Comparison of ENCODE assay signal across 16 cellular contexts in the genomic region with DNA sequence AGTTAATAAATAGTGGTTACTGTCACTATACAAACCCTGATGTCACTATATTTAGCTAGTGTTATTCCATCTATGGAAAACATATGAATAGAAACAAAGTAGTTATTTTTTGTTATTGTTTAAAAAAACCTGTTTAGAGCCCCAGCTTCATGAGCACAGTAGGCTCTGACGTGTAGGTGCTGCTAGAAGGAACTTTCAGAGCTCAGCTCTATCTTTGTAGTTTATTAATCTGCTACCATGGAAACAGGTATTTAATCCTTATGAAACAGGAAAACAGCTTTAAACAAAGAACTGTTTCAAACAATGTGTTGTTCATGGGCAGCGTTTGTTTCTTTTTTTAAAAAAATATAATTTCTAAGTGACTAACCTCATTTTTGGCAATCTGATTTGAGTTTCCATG.
A peak's percentile ranks its signal among the peaks of the same experiment; 100 is the strongest.
DNase-seq lines count a peak whose midpoint lies in the region; ATAC-seq and TF ChIP-seq lines count a peak whose summit lies in the region.
"Had no signal": no experiment of that assay in that cellular context is flagged by ENCODE, and none has a peak within 500 bp of the region (broad histone marks: within the 10 kb centered on the region; RNA-seq: fewer than 3 reads in every experiment).

No MANE protein-coding gene starts in this region.

- ATAC-seq in body of pancreas: peak; percentile 52
- ATAC-seq: GM12878, HepG2 had no signal

- H3K56ac ChIP-seq in H9 (ENCODE audit: insufficient read length, low read depth, low read length): no peak overlapping the region

- H2AK5ac ChIP-seq in H9 (ENCODE audit: insufficient read length, low read length): no peak overlapping the region

- no peaks in the 10 kb centered on the region for H3K23me2 ChIP-seq in H9 (ENCODE audit: insufficient read length, low read depth, low read length, poor library complexity, severe bottlenecking)

- intact Hi-C loops in body of pancreas (cut with DNase I): no loop called here

- H3K79me1 ChIP-seq in H9 (ENCODE audit: insufficient read depth, low read depth, low read length, poor library complexity, severe bottlenecking): no peaks in the 10 kb centered on the region

- H3K4me1 Mint-ChIP-seq in nephron (peaks cover 25% of the 10 kb centered on the region), H9 (peaks cover 9 to 10% of the 10 kb centered on the region in 2 experiments)
- H3K4me1 Mint-ChIP-seq: CD8-positive, alpha-beta memory T cell had no signal

- H2BK20ac ChIP-seq in H9 (ENCODE audit: low read depth, low read length, poor library complexity, severe bottlenecking): no peak overlapping the region

- no peaks in the 10 kb centered on the region for H3K27me3 ChIP-seq in body of pancreas
- H3K27me3 ChIP-seq in H9 (ENCODE audit: insufficient read depth, low read length): no peaks in the 10 kb centered on the region
- H3K27me3 ChIP-seq: BLaER1 had no signal

- H3K4me3 Mint-ChIP-seq in nephron (no peak overlapping the region), H9 (no peak overlapping the region)
- H3K4me3 Mint-ChIP-seq: CD8-positive, alpha-beta memory T cell had no signal

- no peak overlapping the region for H2BK120ac ChIP-seq in H9 (ENCODE audit: low read depth, low read length, poor library complexity, severe bottlenecking)

- no peak overlapping the region for H3K4me2 ChIP-seq in H9 (ENCODE audit: insufficient read depth, insufficient read length, low read length)
- H3K4me2 ChIP-seq: BLaER1 had no signal

- no peak overlapping the region for H3T11ph ChIP-seq in H9 (ENCODE audit: low read length)

- no peak overlapping the region for H2BK5ac ChIP-seq in H9 (ENCODE audit: insufficient read length, low read length)

- no peak overlapping the region for H3K4ac ChIP-seq in H9 (ENCODE audit: low read depth, low read length)

- no peak for TF ChIP-seq POLR2A in body of pancreas (IDR thresholded peaks at IDR 0.05)

- no peak overlapping the region for H3K18ac ChIP-seq in H9 (ENCODE audit: insufficient read length, low read depth, low read length)

- H4K91ac ChIP-seq in H9 (ENCODE audit: insufficient read length, low read depth, low read length): no peak overlapping the region

- H3K4me1 ChIP-seq in body of pancreas (no peaks in the 10 kb centered on the region), H9 (ENCODE audit: insufficient read depth, low read length) (no peaks in the 10 kb centered on the region)
- H3K4me1 ChIP-seq: BLaER1, Caco-2 had no signal

- DNase-seq in NCI-H748 (lab: John Stamatoyannopoulos, UW; ENCODE audit: unreplicated experiment) (peak; percentile 23), NCI-H748 treated with DMSO at 0.1 percent for 48 hours (lab: John Stamatoyannopoulos, UW) (no peak), body of pancreas (no peak), islet precursor cell (no peak), H9 (no peak), DMS79 (lab: John Stamatoyannopoulos, UW) (no peak)
- DNase-seq: Caco-2; CD8-positive, alpha-beta memory T cell; DMS 273 treated with DMSO at 0.1 percent for 48 hours; GOT3 had no signal

- WGBS in body of pancreas, 2 donors: 33 to 34% methylated on average over 2 of the region's 2 CpGs
- no CpG with 5 or more reads among the region's 2 CpGs for WGBS in H9 (ENCODE audit: extremely low coverage, insufficient read length, low lambda C conversion rate)

- peak overlapping the region in 1 of 4 donors; percentile 28 for H3K27ac ChIP-seq in body of pancreas
- no peak overlapping the region for H3K27ac ChIP-seq in H9 (ENCODE audit: insufficient read length, low read depth, low read length)
- H3K27ac ChIP-seq: 22Rv1, BLaER1 had no signal

- TF ChIP-seq CTCF in body of pancreas (IDR thresholded peaks at IDR 0.05): no peak
- TF ChIP-seq CTCF in nephron (IDR thresholded peaks at IDR 0.05; ENCODE audit: unreplicated experiment in 3 of 3): no peak
- no peak for TF ChIP-seq CTCF in H9 (conservative IDR thresholded peaks at IDR 0.05)

- H3K36me3 Mint-ChIP-seq in nephron (ENCODE audit: low read depth) (no peaks in the 10 kb centered on the region), H9 (ENCODE audit: insufficient read depth in 1 of 3, low read depth in 3 of 3) (peaks cover 0 to 9% (median 2%) of the 10 kb centered on the region in 3 experiments; a peak in 5 of 7 replicates)
- H3K36me3 Mint-ChIP-seq: CD8-positive, alpha-beta memory T cell had no signal

- H4K20me1 ChIP-seq in H9 (ENCODE audit: control insufficient read depth, insufficient read depth, insufficient read length): no peaks in the 10 kb centered on the region
- H4K20me1 ChIP-seq: BLaER1 had no signal

- H4K8ac ChIP-seq in H9 (replicated peaks; ENCODE audit: insufficient read length, low read depth, low read length): no peak overlapping the region

- no peaks in the 10 kb centered on the region for H3K9me3 Mint-ChIP-seq in nephron
- peaks cover 0 to 3% of the 10 kb centered on the region in 2 experiments; a peak in 1 of 5 replicates for H3K9me3 Mint-ChIP-seq in H9
- H3K9me3 Mint-ChIP-seq: CD8-positive, alpha-beta memory T cell had no signal

- no peak overlapping the region for H2BK15ac ChIP-seq in H9 (ENCODE audit: low read depth, low read length)

- no peak overlapping the region for H3K9ac ChIP-seq in H9 (ENCODE audit: extremely low read depth, insufficient read length, low read length)
- H3K9ac ChIP-seq: BLaER1 had no signal

- no peaks in the 10 kb centered on the region for H3K79me2 ChIP-seq in H9 (ENCODE audit: insufficient read depth, low read length)

- H3K27ac Mint-ChIP-seq in nephron (peak overlapping the region in 2 of 3 experiments; percentile 6 to 79), H9 (no peak overlapping the region)
- H3K27ac Mint-ChIP-seq: CD8-positive, alpha-beta memory T cell had no signal

- H3K9me3 ChIP-seq in body of pancreas (no peaks in the 10 kb centered on the region), H9 (ENCODE audit: control insufficient read depth, low read depth, low read length) (no peaks in the 10 kb centered on the region)
- H3K9me3 ChIP-seq: BLaER1, Caco-2, HAP-1 had no signal

- H3K23ac ChIP-seq in H9 (ENCODE audit: insufficient read length, low read depth, low read length): no peak overlapping the region

- no peak overlapping the region for H2BK12ac ChIP-seq in H9 (ENCODE audit: insufficient read length, low read depth, low read length)

- H3K14ac ChIP-seq in H9 (ENCODE audit: insufficient read depth, low read length): no peak overlapping the region

- no peaks in the 10 kb centered on the region for H3K36me3 ChIP-seq in body of pancreas (replicated peaks in 1 of 2; ENCODE audit: insufficient read depth in 1 of 2, low read depth in 2 of 2)
- H3K36me3 ChIP-seq: BLaER1, HAP-1 had no signal

- H3K4me3 ChIP-seq in body of pancreas: no peak overlapping the region
- H3K4me3 ChIP-seq: BLaER1, GM12878, HAP-1 had no signal

- H3K27me3 Mint-ChIP-seq in nephron (ENCODE audit: low read depth): no peaks in the 10 kb centered on the region
- H3K27me3 Mint-ChIP-seq in H9 (ENCODE audit: low read depth): no peaks in the 10 kb centered on the region
- H3K27me3 Mint-ChIP-seq: CD8-positive, alpha-beta memory T cell had no signal

- H2AFZ ChIP-seq in H9 (ENCODE audit: low read length): no peak overlapping the region

- no peak overlapping the region for H4K5ac ChIP-seq in H9 (ENCODE audit: insufficient read length, low read depth, low read length)

Comparison
In these comparisons a context has a peak if more than half of its experiments do, and no peak if none do; other contexts are left out.
1. H3K27ac Mint-ChIP-seq: peak in nephron (2 of 3); none in H9 (0 of 3).